Comparison of ENCODE assay signal across 8 cellular contexts in genomic region chr5:151213803-151214613, GRCh38. TPM values are rescaled to one million over a fixed set of nuclear protein-coding genes. Genes with fewer than 3 reads are reported as not detected.
A peak's percentile ranks its signal among the peaks of the same experiment; 100 is the strongest.
DNase-seq lines count a peak whose midpoint lies in the region; ATAC-seq, FAIRE-seq and TF ChIP-seq lines count a peak whose summit lies in the region.

No MANE protein-coding gene starts in this region.

- H3K9me2 ChIP-seq in MM.1S (replicated peaks; ENCODE audit: insufficient read depth, low read length) = no peaks in the 10 kb centered on the region

- TF ChIP-seq CTCF in GM06990 (IDR thresholded peaks at IDR 0.05; ENCODE audit: insufficient read depth, low read length, poor library complexity, severe bottlenecking) (no peak), MM.1S (IDR thresholded peaks at IDR 0.05; ENCODE audit: low read length) (no peak), omental fat pad (IDR thresholded peaks at IDR 0.05) (no peak), tibial artery (IDR thresholded peaks at IDR 0.05) (no peak)

- peaks cover 87% of the 10 kb centered on the region for H3K79me2 ChIP-seq in MM.1S (ENCODE audit: low read length)

- peak overlapping the region; percentile 40; the same call in 1 of the 2 replicates for H3K9ac ChIP-seq in MM.1S (ENCODE audit: low read length)

- H3K4me2 ChIP-seq in MM.1S (ENCODE audit: low read depth, low read length) = peak overlapping the region; percentile 76

- H3K27me3 ChIP-seq in GM06990 (replicated peaks; ENCODE audit: control insufficient read depth, insufficient read depth, low read length) (no peaks in the 10 kb centered on the region), MM.1S (replicated peaks; ENCODE audit: insufficient read depth, low read length) (no peaks in the 10 kb centered on the region), esophagus (ENCODE audit: control insufficient read depth in 1 of 2, insufficient read depth in 2 of 2, low read length in 2 of 2) (no peaks in the 10 kb centered on the region), tibial artery (no peaks in the 10 kb centered on the region)

- no peak for FAIRE-seq in H54 (lab: Jason Lieb, UNC)

- H3K27ac ChIP-seq in MM.1S (ENCODE audit: low read length) = peak overlapping the region; percentile 82
- H3K27ac ChIP-seq in esophagus (ENCODE audit: low read depth in 2 of 2, low read length in 1 of 2) = peak overlapping the region; percentile 71 to 86
- H3K27ac ChIP-seq in tibial artery = peak overlapping the region in 1 of 2 donors; percentile 28

- H2AFZ ChIP-seq in MM.1S (ENCODE audit: low read length) = no peak overlapping the region

- H3K4me3 ChIP-seq in GM06990 (replicated peaks; ENCODE audit: low read depth, low read length) (peak overlapping the region; percentile 69), MM.1S (ENCODE audit: low read length) (peak overlapping the region; percentile 16), esophagus (ENCODE audit: low read depth in 1 of 2, low read length in 2 of 2) (no peak overlapping the region), tibial artery (no peak overlapping the region)

- no peak for TF ChIP-seq POLR2A in H54 (IDR thresholded peaks at IDR 0.05; ENCODE audit: low read depth, low read length)

- WGBS in esophagus, 2 donors = 36 to 47% methylated on average over 9 of the region's 9 CpGs

- intact Hi-C loops in tibial artery (cut with DNase I; ENCODE audit: low total_unique reads) = no loop called here

- ATAC-seq in omental fat pad (ENCODE audit: low FRiP score) = peak; percentile 74

- peaks cover 30% of the 10 kb centered on the region for H3F3A ChIP-seq in MM.1S (ENCODE audit: insufficient read depth, low read length)

- H4K20me1 ChIP-seq in MM.1S (ENCODE audit: insufficient read depth, low read length) = no peaks in the 10 kb centered on the region

- H3K36me3 ChIP-seq in GM06990 (ENCODE audit: control insufficient read depth, insufficient read depth, low read length) (peaks cover 12% of the 10 kb centered on the region), MM.1S (replicated peaks; ENCODE audit: insufficient read depth, low read length) (peaks cover 7% of the 10 kb centered on the region; the same call in 1 of the 2 replicates), esophagus (ENCODE audit: control insufficient read depth in 2 of 2, insufficient read depth in 2 of 2, low read length in 1 of 2) (no peaks in the 10 kb centered on the region), tibial artery (no peaks in the 10 kb centered on the region)

- DNase-seq in GM06990 (ENCODE audit: extremely low read depth, insufficient read length) = peak; percentile 91
- peak; percentile 45 for DNase-seq in H54 (ENCODE audit: insufficient read length, low spot score)
- DNase-seq in MM.1S = peak; percentile 94
- DNase-seq in activated CD8-positive, alpha-beta memory T cell treated with anti-CD3 and anti-CD28 coated beads for 24 hours = peak; percentile 85
- no peak for DNase-seq in omental fat pad (ENCODE audit: low spot score)
- peak; percentile 88 to 89 for DNase-seq in tibial artery
- no peak for DNase-seq in NCI-H2107 treated with DMSO at 0.1 percent for 48 hours (lab: John Stamatoyannopoulos, UW; ENCODE audit: unreplicated experiment)

- peaks cover 56% of the 10 kb centered on the region for H3K4me1 ChIP-seq in MM.1S (ENCODE audit: low read length)
- peaks cover 3 to 18% of the 10 kb centered on the region in 2 donors for H3K4me1 ChIP-seq in esophagus (ENCODE audit: control insufficient read depth in 2 of 2, insufficient read depth in 2 of 2, low read length in 1 of 2)
- H3K4me1 ChIP-seq in tibial artery = peaks cover 0 to 22% (median 5%) of the 10 kb centered on the region in 4 donors

- H3K9me3 ChIP-seq in MM.1S (replicated peaks; ENCODE audit: insufficient read depth, low read length) (no peaks in the 10 kb centered on the region), esophagus (ENCODE audit: control insufficient read depth in 2 of 2, insufficient read depth in 1 of 2, low read depth in 1 of 2, low read length in 1 of 2) (no peaks in the 10 kb centered on the region), tibial artery (no peaks in the 10 kb centered on the region)

RNA-seq across cellular contexts. Expression of gene CCDC69, which starts 9.9 kb away (rescaled TPM):
- 10 to 100 TPM; 24.2 to 32.4 TPM for polyA plus RNA-seq in esophagus
- total RNA-seq in omental fat pad = 100 to 1,000 TPM; 118 to 287 (median 228) TPM

RNA-seq across cellular contexts. Expression of gene GM2A, which starts 39.0 kb away (rescaled TPM):
- polyA plus RNA-seq in esophagus = 10 to 100 TPM; 43.4 to 80.7 TPM
- total RNA-seq in omental fat pad = 10 to 100 TPM; 26.6 to 62.6 (median 27.9) TPM

RNA-seq across cellular contexts. Expression of gene ANXA6, which starts 56.4 kb away (rescaled TPM):
- 10 to 100 TPM; 10.7 to 23.2 TPM for polyA plus RNA-seq in esophagus
- 100 to 1,000 TPM; 216 to 505 (median 379) TPM for total RNA-seq in omental fat pad

Comparison
In these comparisons a context has a peak if more than half of its experiments do, and no peak if none do; other contexts are left out.
1. DNase-seq: peak in GM06990 (single experiment), H54 (single experiment), MM.1S (single experiment), activated CD8-positive, alpha-beta memory T cell treated with anti-CD3 and anti-CD28 coated beads for 24 hours (single experiment) and tibial artery (2 of 2); none in omental fat pad (single experiment) and NCI-H2107 treated with DMSO at 0.1 percent for 48 hours (single experiment).
2. H3K4me3 ChIP-seq: peak in GM06990 (single experiment) and MM.1S (single experiment); none in esophagus (0 of 2) and tibial artery (0 of 2).